Comparison of ENCODE assay signal across 10 cellular contexts in genomic region chr6:136763255-136763654, GRCh38. TPM values are rescaled to one million over a fixed set of nuclear protein-coding genes. Genes with fewer than 3 reads are reported as not detected.
DNase-seq lines count a peak whose midpoint lies in the region; ATAC-seq, FAIRE-seq and TF ChIP-seq lines count a peak whose summit lies in the region.
"Had no signal": no experiment of that assay in that cellular context is flagged by ENCODE, and none has a peak within 500 bp of the region (broad histone marks: within the 10 kb centered on the region; RNA-seq: fewer than 3 reads in every experiment).

No MANE protein-coding gene starts in this region.

- H3K4me3 ChIP-seq in GM12878 (peak overlapping the region; percentile 58), HepG2 (replicated peaks in 1 of 3; ENCODE audit: insufficient read depth in 1 of 3, low read depth in 2 of 3, low read length in 3 of 3) (no peak overlapping the region)
- H3K4me3 ChIP-seq: skin epidermis had no signal

- FAIRE-seq in GM12892 (lab: Jason Lieb, UNC) (peak; percentile 72), GM12878 (lab: Jason Lieb, UNC) (no peak), HepG2 (lab: Jason Lieb, UNC) (no peak)

- TF ChIP-seq EP300 in GM12878 (IDR thresholded peaks at IDR 0.05; ENCODE audit: borderline replicate concordance in 1 of 2, control insufficient read depth in 1 of 2, low read depth in 2 of 2, low read length in 2 of 2) (no peak; a peak in 1 of 4 replicates), HepG2 (IDR thresholded peaks at IDR 0.05; ENCODE audit: low read depth in 2 of 2, low read length in 2 of 2) (no peak), HepG2 (CRISPR knock-in tag; IDR thresholded peaks at IDR 0.05; ENCODE audit: borderline replicate concordance) (no peak)

- RAD21 ChIA-PET in GM12878 (lab: Charles Lee; ENCODE audit: unreplicated experiment), result interaction anchor here (0.8 to 8.4 kb wide), 13 partner anchors 11 to 119 kb away, joined by 3 to 363 read pairs (median 19); partner anchors contain the start of gene MAP3K5

- CTCF ChIA-PET in GM12878 (lab: Yijun Ruan, JAX), result interaction anchor here (1.3 to 7.9 kb wide), 11 partner anchors 9 to 119 kb away, joined by 3 to 107 read pairs (median 11); partner anchors contain the start of gene MAP3K5
- CTCF ChIA-PET in HepG2 (lab: Yijun Ruan, JAX; ENCODE audit: low intra/inter-chr PET ratio, low total read pairs), result no interaction called here

- TF ChIP-seq POLR2A in GM12892 (IDR thresholded peaks at IDR 0.05; ENCODE audit: low read depth, low read length), result no peak
- no peak for TF ChIP-seq POLR2A in GM12878 (IDR thresholded peaks at IDR 0.05; ENCODE audit: low read depth, low read length)
- TF ChIP-seq POLR2A in HepG2 (IDR thresholded peaks at IDR 0.05; ENCODE audit: insufficient read depth in 1 of 2, low read depth in 2 of 2, low read length in 2 of 2), result no peak

- H3K9ac ChIP-seq in GM12878 (ENCODE audit: control insufficient read depth, insufficient read depth, low read length) (peak overlapping the region; percentile 75), HepG2 (ENCODE audit: insufficient read depth, low read depth, low read length) (no peak overlapping the region)

- H3K9me3 ChIP-seq in GM12878 (replicated peaks; ENCODE audit: control insufficient read depth, insufficient read depth, low read length), result no peaks in the 10 kb centered on the region
- H3K9me3 ChIP-seq in HepG2 (ENCODE audit: low read length), result no peaks in the 10 kb centered on the region

- 0% methylated on average over 1 of the region's 1 CpG for WGBS in GM12878 (ENCODE audit: insufficient coverage, insufficient replicate concordance, low lambda C conversion rate, missing lambda C conversion rate)
- WGBS in HepG2 (ENCODE audit: low lambda C conversion rate), result 93% methylated on average over 1 of the region's 1 CpG

- no peak for DNase-seq in GM12892 (ENCODE audit: insufficient read length)
- DNase-seq in GM12878 (ENCODE audit: low read depth, low spot score), result no peak
- DNase-seq in HepG2 (ENCODE audit: low spot score), result no peak
- DNase-seq in NCI-H146 (lab: John Stamatoyannopoulos, UW), result no peak
- no peak for DNase-seq in T-helper 9 cell
- DNase-seq: DMS 273 treated with DMSO at 0.1 percent for 48 hours had no signal

- H3K36me3 ChIP-seq in GM12878 (ENCODE audit: control insufficient read depth in 2 of 2, insufficient read depth in 2 of 2, low read length in 1 of 2) (peaks cover 0 to 3% of the 10 kb centered on the region in 2 experiments; a peak in 1 of 4 replicates), HepG2 (replicated peaks in 1 of 2; ENCODE audit: control insufficient read depth in 1 of 2, insufficient read depth in 2 of 2, low read length in 2 of 2) (no peaks in the 10 kb centered on the region)

- H3K79me2 ChIP-seq in GM12878 (ENCODE audit: control insufficient read depth, insufficient read depth, low read length) (peaks cover 96% of the 10 kb centered on the region), HepG2 (ENCODE audit: insufficient read depth, low read length) (no peaks in the 10 kb centered on the region)

- TF ChIP-seq CTCF in GM12878 (IDR thresholded peaks at IDR 0.05 in 2 of 3, conservative IDR thresholded peaks at IDR 0.05 in 1 of 3; ENCODE audit: control insufficient read depth in 2 of 3, extremely low read depth in 1 of 3, insufficient read depth in 1 of 3, low read depth in 3 of 3, low read length in 3 of 3) (no peak), HepG2 (CRISPR knock-in tag; IDR thresholded peaks at IDR 0.05) (no peak)

- SMC1A ChIA-PET in GM12878 (lab: Charles Lee; ENCODE audit: uncharacterized antibody, unreplicated experiment), result interaction anchor here (1.0 to 8.4 kb wide), 19 partner anchors 10 to 343 kb away, joined by 3 to 368 read pairs (median 7); partner anchors contain the start of gene MAP3K5

- H3K27me3 ChIP-seq in GM12878 (replicated peaks in 1 of 2; ENCODE audit: control insufficient read depth in 2 of 2, insufficient read depth in 2 of 2, low read length in 1 of 2), result no peaks in the 10 kb centered on the region
- no peaks in the 10 kb centered on the region; a peak in 1 of 5 replicates for H3K27me3 ChIP-seq in HepG2 (ENCODE audit: control insufficient read depth in 1 of 2, insufficient read depth in 2 of 2, low read length in 2 of 2)

- POLR2A ChIA-PET in GM12878 (lab: Charles Lee), result interaction anchor here (1.3 to 8.4 kb wide), 9 partner anchors 8 to 53 kb away, joined by 5 to 252 read pairs (median 16); partner anchors contain the start of gene MAP3K5
- POLR2A ChIA-PET in HepG2 (lab: Yijun Ruan, JAX), result no interaction called here

- in situ Hi-C loops in GM12878 (cut with MboI), result no loop called here
- in situ Hi-C loops in HepG2 (cut with HindIII; ENCODE audit: extremely low pct_ligation_motif_present, low pct_unique_long_range_greater_than_20kb), result no loop called here

- TF ChIP-seq RAD21 in GM12878 (IDR thresholded peaks at IDR 0.05; ENCODE audit: insufficient read depth, low read depth, low read length), result 0 out of 2 replicates have a peak, but pooled peaks have one; percentile 2
- TF ChIP-seq RAD21 in HepG2 (CRISPR knock-in tag; IDR thresholded peaks at IDR 0.05), result no peak

- ATAC-seq in GM19395 (IDR thresholded peaks at IDR 0.05; ENCODE audit: unreplicated experiment) (peak; percentile 38), HG02973 (IDR thresholded peaks at IDR 0.05; ENCODE audit: unreplicated experiment) (peak; percentile 27), GM12878 (peak; percentile 17), HepG2 (no peak), esophagus mucosa (no peak)

- BruUV-seq in GM12878 (replicated peaks; lab: Mats Ljungman, UMichigan) (no TSS peak), HepG2 (replicated peaks; lab: Mats Ljungman, UMichigan) (no TSS peak)

- H3K4me2 ChIP-seq in GM12878 (ENCODE audit: control insufficient read depth, insufficient read depth) (peak overlapping the region; percentile 92), HepG2 (ENCODE audit: low read depth, low read length) (no peak overlapping the region)

- peak overlapping the region; percentile 97 for H3K27ac ChIP-seq in GM12878 (ENCODE audit: control insufficient read depth, insufficient read depth)
- no peak overlapping the region for H3K27ac ChIP-seq in HepG2 (ENCODE audit: extremely low read length, insufficient read depth, low read length)

- intact Hi-C loops in GM12878 (cut with micrococcal nuclease; ENCODE audit: unreplicated experiment), result no loop called here
- intact Hi-C loops in HepG2 (cut with micrococcal nuclease; ENCODE audit: unreplicated experiment), result no loop called here

- H4K20me1 ChIP-seq in GM12878 (ENCODE audit: control insufficient read depth, insufficient read depth) (no peaks in the 10 kb centered on the region), HepG2 (ENCODE audit: insufficient read depth, low read length) (no peaks in the 10 kb centered on the region)

- H3K4me1 ChIP-seq in GM12878 (ENCODE audit: control insufficient read depth, insufficient read depth, low read length) (peaks cover 68% of the 10 kb centered on the region), HepG2 (ENCODE audit: insufficient read depth, low read length) (no peaks in the 10 kb centered on the region)

- H2AFZ ChIP-seq in GM12878 (ENCODE audit: control insufficient read depth, low read depth, low read length), result no peak overlapping the region
- no peak overlapping the region for H2AFZ ChIP-seq in HepG2 (ENCODE audit: low read length)

RNA-seq across cellular contexts. Expression of gene MAP3K5, which starts 29.0 kb away (rescaled TPM):
- 13.4 TPM for polyA plus RNA-seq in GM12892 (2012; ENCODE audit: missing spikeins)
- total RNA-seq in GM12878 (2013; cell fraction: nucleolus; rRNA removed), result 212 and 228 TPM in 2 replicates
- total RNA-seq in GM12878 (2014; rRNA removed) (28.9 and 33.4 TPM in 2 replicates), GM12878 (2014; rRNA removed; fragmentation: Illumina TruSeq; extraction: Trizol) (31.4 and 32.6 TPM in 2 replicates), GM12878 (2021) (31.6 TPM in 2 replicates), HepG2 (2016; rRNA removed; fragmentation: Illumina TruSeq; extraction: Trizol) (not detected in 2 replicates), esophagus mucosa (14.5 TPM)
- polyA plus RNA-seq in GM12878 (2011; ENCODE audit: low read depth), result 33.8 TPM
- polyA plus RNA-seq in GM12878 (2011; rRNA removed) (34.3 and 46.0 TPM in 2 replicates), GM12878 (2014; fragmentation: Illumina TruSeq; extraction: Trizol) (30.9 and 39.1 TPM in 2 replicates), GM12878 (2014; fragmentation: Nextera tagmentation; extraction: Ambion mirVana) (10 to 100 TPM in 1 of 2 experiments, 1 to 10 TPM in 1; 5.4 to 11.1 TPM), GM12878 (2014; rRNA removed) (17.5 and 18.2 TPM in 2 replicates), GM12878 (2016; fragmentation: Nextera tagmentation; extraction: Ambion mirVana) (10 to 100 TPM in 1 of 2 experiments, 1 to 10 TPM in 1; 8.3 to 23.9 TPM), HepG2 (2011; rRNA removed) (not detected in 2 replicates)
- 15.7 and 17.7 TPM in 2 replicates for polyA plus RNA-seq in GM12878 (2011; cell fraction: cytosol; rRNA removed)
- 23.9 and 28.8 TPM in 2 replicates for polyA plus RNA-seq in GM12878 (2011; cell fraction: nucleus; rRNA removed)
- 20.4 and 35.3 TPM in 2 replicates for polyA plus RNA-seq in GM12878 (2012)
- polyA minus RNA-seq in GM12878 (2011; rRNA and poly(A)+ RNA removed), result 49.0 and 54.4 TPM in 2 replicates
- polyA minus RNA-seq in GM12878 (2011; cell fraction: cytosol; rRNA and poly(A)+ RNA removed), result 16.2 and 17.7 TPM in 2 replicates
- 40.9 and 59.3 TPM in 2 replicates for polyA minus RNA-seq in GM12878 (2011; cell fraction: nucleus; rRNA and poly(A)+ RNA removed)
- total RNA-seq in HepG2 (2016; cell fraction: cytosol; rRNA removed; fragmentation: Illumina TruSeq; extraction: Trizol; ENCODE audit: low read depth), result under 0.01 TPM in 1 of 2 replicates, not detected in the other
- total RNA-seq in HepG2 (2016; cell fraction: insoluble cytoplasmic fraction; rRNA removed; fragmentation: Illumina TruSeq; extraction: Trizol), result not detected in 2 replicates
- total RNA-seq in HepG2 (2016; cell fraction: membrane; rRNA removed; fragmentation: Illumina TruSeq; extraction: Trizol), result not detected in 2 replicates
- total RNA-seq in HepG2 (2016; cell fraction: nucleus; rRNA removed; fragmentation: Illumina TruSeq; extraction: Trizol), result not detected in 2 replicates
- not detected in 2 replicates for polyA plus RNA-seq in HepG2 (2011; cell fraction: cytosol; rRNA removed)
- polyA plus RNA-seq in HepG2 (2011; cell fraction: nucleus; rRNA removed), result not detected in 2 replicates
- polyA plus RNA-seq in HepG2 (2012), result not detected in 2 replicates
- not detected in 2 replicates for polyA plus RNA-seq in HepG2 (2016; cell fraction: cytosol; fragmentation: Illumina TruSeq; extraction: Trizol; ENCODE audit: low read depth)
- not detected in 2 replicates for polyA plus RNA-seq in HepG2 (2016; cell fraction: insoluble cytoplasmic fraction; fragmentation: Illumina TruSeq; extraction: Trizol; ENCODE audit: low read depth)
- not detected in 2 replicates for polyA plus RNA-seq in HepG2 (2016; cell fraction: membrane; fragmentation: Illumina TruSeq; extraction: Trizol; ENCODE audit: low read depth)
- not detected in 2 replicates for polyA plus RNA-seq in HepG2 (2016; cell fraction: nucleus; fragmentation: Illumina TruSeq; extraction: Trizol; ENCODE audit: insufficient read depth, low read depth)
- polyA minus RNA-seq in HepG2 (2011; rRNA and poly(A)+ RNA removed; ENCODE audit: low replicate concordance), result 8.5 TPM in 1 of 2 replicates, not detected in the other
- 0.20 TPM in 1 of 2 replicates, not detected in the other for polyA minus RNA-seq in HepG2 (2011; cell fraction: cytosol; rRNA and poly(A)+ RNA removed)
- polyA minus RNA-seq in HepG2 (2011; cell fraction: nucleus; rRNA and poly(A)+ RNA removed), result not detected in 2 replicates

RNA-seq across cellular contexts. Expression of gene PEX7, which starts 59.1 kb away (rescaled TPM):
- 8.1 TPM for polyA plus RNA-seq in GM12892 (2012; ENCODE audit: missing spikeins)
- 10.3 and 11.1 TPM in 2 replicates for total RNA-seq in GM12878 (2013; cell fraction: nucleolus; rRNA removed)
- total RNA-seq in GM12878 (2014; rRNA removed) (11.0 and 12.4 TPM in 2 replicates), GM12878 (2014; rRNA removed; fragmentation: Illumina TruSeq; extraction: Trizol) (6.8 and 7.6 TPM in 2 replicates), GM12878 (2021) (5.9 and 6.7 TPM in 2 replicates), HepG2 (2016; rRNA removed; fragmentation: Illumina TruSeq; extraction: Trizol) (0.53 and 0.88 TPM in 2 replicates), esophagus mucosa (5.7 TPM)
- polyA plus RNA-seq in GM12878 (2011; ENCODE audit: low read depth), result 3.9 TPM
- polyA plus RNA-seq in GM12878 (2011; rRNA removed) (11.6 and 14.8 TPM in 2 replicates), GM12878 (2014; fragmentation: Illumina TruSeq; extraction: Trizol) (6.1 and 7.7 TPM in 2 replicates), GM12878 (2014; fragmentation: Nextera tagmentation; extraction: Ambion mirVana) (1 to 10 TPM in 1 of 2 experiments, under 1 TPM in 1; 0.58 to 2.7 TPM), GM12878 (2014; rRNA removed) (10.9 and 12.4 TPM in 2 replicates), GM12878 (2016; fragmentation: Nextera tagmentation; extraction: Ambion mirVana) (10 to 100 TPM; 10.9 to 12.3 TPM), HepG2 (2011; rRNA removed) (0.04 and 0.29 TPM in 2 replicates)
- 8.9 and 9.0 TPM in 2 replicates for polyA plus RNA-seq in GM12878 (2011; cell fraction: cytosol; rRNA removed)
- polyA plus RNA-seq in GM12878 (2011; cell fraction: nucleus; rRNA removed), result 5.6 and 6.5 TPM in 2 replicates
- polyA plus RNA-seq in GM12878 (2012), result 4.4 and 5.8 TPM in 2 replicates
- 6.7 and 7.0 TPM in 2 replicates for polyA minus RNA-seq in GM12878 (2011; rRNA and poly(A)+ RNA removed)
- 2.9 and 3.5 TPM in 2 replicates for polyA minus RNA-seq in GM12878 (2011; cell fraction: cytosol; rRNA and poly(A)+ RNA removed)
- 5.9 and 11.9 TPM in 2 replicates for polyA minus RNA-seq in GM12878 (2011; cell fraction: nucleus; rRNA and poly(A)+ RNA removed)
- total RNA-seq in HepG2 (2016; cell fraction: cytosol; rRNA removed; fragmentation: Illumina TruSeq; extraction: Trizol; ENCODE audit: low read depth), result 0.20 and 0.26 TPM in 2 replicates
- 0.35 and 0.65 TPM in 2 replicates for total RNA-seq in HepG2 (2016; cell fraction: insoluble cytoplasmic fraction; rRNA removed; fragmentation: Illumina TruSeq; extraction: Trizol)
- 0.34 TPM in 1 of 2 replicates, not detected in the other for total RNA-seq in HepG2 (2016; cell fraction: membrane; rRNA removed; fragmentation: Illumina TruSeq; extraction: Trizol)
- total RNA-seq in HepG2 (2016; cell fraction: nucleus; rRNA removed; fragmentation: Illumina TruSeq; extraction: Trizol), result 0.40 and 0.56 TPM in 2 replicates
- polyA plus RNA-seq in HepG2 (2011; cell fraction: cytosol; rRNA removed), result 0.15 and 0.36 TPM in 2 replicates
- polyA plus RNA-seq in HepG2 (2011; cell fraction: nucleus; rRNA removed), result not detected in 2 replicates
- 0.15 and 0.27 TPM in 2 replicates for polyA plus RNA-seq in HepG2 (2012)
- polyA plus RNA-seq in HepG2 (2016; cell fraction: cytosol; fragmentation: Illumina TruSeq; extraction: Trizol; ENCODE audit: low read depth), result 0.09 TPM in 2 replicates
- polyA plus RNA-seq in HepG2 (2016; cell fraction: insoluble cytoplasmic fraction; fragmentation: Illumina TruSeq; extraction: Trizol; ENCODE audit: low read depth), result 0.74 and 0.75 TPM in 2 replicates
- 0.10 and 0.21 TPM in 2 replicates for polyA plus RNA-seq in HepG2 (2016; cell fraction: membrane; fragmentation: Illumina TruSeq; extraction: Trizol; ENCODE audit: low read depth)
- 0.55 TPM in 1 of 2 replicates, not detected in the other for polyA plus RNA-seq in HepG2 (2016; cell fraction: nucleus; fragmentation: Illumina TruSeq; extraction: Trizol; ENCODE audit: insufficient read depth, low read depth)
- polyA minus RNA-seq in HepG2 (2011; rRNA and poly(A)+ RNA removed; ENCODE audit: low replicate concordance), result 3.1 TPM in 1 of 2 replicates, not detected in the other
- 0.53 TPM in 1 of 2 replicates, not detected in the other for polyA minus RNA-seq in HepG2 (2011; cell fraction: cytosol; rRNA and poly(A)+ RNA removed)
- 0.25 TPM in 1 of 2 replicates, not detected in the other for polyA minus RNA-seq in HepG2 (2011; cell fraction: nucleus; rRNA and poly(A)+ RNA removed)

Comparison
In these comparisons a context has a peak if more than half of its experiments do, and no peak if none do; other contexts are left out.
1. ATAC-seq: peak in GM19395 (single experiment), HG02973 (single experiment) and GM12878 (single experiment); none in HepG2 (single experiment) and esophagus mucosa (single experiment).
2. RNA of gene MAP3K5, which starts 29.0 kb away (total RNA-seq): 28.9 to 228 TPM in GM12878 and 14.5 TPM in esophagus mucosa (single experiment); under 0.01 TPM in HepG2; every median in the first group is over 10 times any median in the second.